ENCODE assay signal across 14 cellular contexts in the genomic region with DNA sequence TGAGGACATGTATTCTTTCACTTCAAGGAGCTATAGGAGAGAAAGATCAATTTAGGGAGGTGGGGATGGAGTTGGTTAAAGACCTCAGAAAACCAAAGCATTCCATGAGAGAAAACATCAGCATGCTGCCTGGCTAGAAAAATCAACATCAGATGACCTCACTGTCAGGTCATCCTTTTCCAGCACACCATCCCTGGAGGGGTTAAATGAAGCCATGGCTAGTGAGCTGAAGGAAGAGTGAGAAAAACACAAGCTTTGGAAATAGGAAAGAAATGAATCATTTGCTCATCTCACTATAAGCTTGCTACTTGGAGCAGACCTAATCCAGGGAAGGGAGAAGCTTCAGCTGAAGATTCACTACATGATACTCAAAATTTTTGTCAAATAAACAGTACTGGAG.
DNase-seq lines count a peak whose midpoint lies in the region; TF ChIP-seq lines count a peak whose summit lies in the region.
"Had no signal": no experiment of that assay in that cellular context is flagged by ENCODE, and none has a peak within 500 bp of the region (broad histone marks: within the 10 kb centered on the region; RNA-seq: fewer than 3 reads in every experiment).

No MANE protein-coding gene starts in this region.

- TF ChIP-seq CTCF in osteocyte (IDR thresholded peaks at IDR 0.05) = no peak

- H3K9me2 ChIP-seq in Karpas-422 (replicated peaks; ENCODE audit: insufficient read depth, low read length) = no peaks in the 10 kb centered on the region

- H2AFZ ChIP-seq in Karpas-422 (ENCODE audit: low read length) = no peak overlapping the region

- H3K36me3 ChIP-seq in NT2/D1 (ENCODE audit: insufficient read depth, insufficient read length, low read length) = peaks cover 28% of the 10 kb centered on the region
- no peaks in the 10 kb centered on the region for H3K36me3 ChIP-seq in Karpas-422 (ENCODE audit: insufficient read depth, low read length)

- H3K4me3 ChIP-seq in NT2/D1 (ENCODE audit: insufficient read length, low read depth) (no peak overlapping the region), Karpas-422 (ENCODE audit: low read length) (no peak overlapping the region)

- no peaks in the 10 kb centered on the region for H3K27me3 Mint-ChIP-seq in osteocyte (ENCODE audit: unreplicated experiment)
- H3K27me3 Mint-ChIP-seq: activated B cell treated with CpG ODN at 0.5 μM for 24 hours; naive thymus-derived CD8-positive, alpha-beta T cell had no signal

- H3K9me3 Mint-ChIP-seq in osteocyte (ENCODE audit: unreplicated experiment) = no peaks in the 10 kb centered on the region
- H3K9me3 Mint-ChIP-seq: activated B cell treated with CpG ODN at 0.5 μM for 24 hours; naive thymus-derived CD8-positive, alpha-beta T cell had no signal

- no peak overlapping the region for H3K4me2 ChIP-seq in Karpas-422 (ENCODE audit: low read depth, low read length, poor library complexity, severe bottlenecking)

- peaks cover 50% of the 10 kb centered on the region for H3K4me1 Mint-ChIP-seq in osteocyte (ENCODE audit: unreplicated experiment)
- H3K4me1 Mint-ChIP-seq: activated B cell treated with CpG ODN at 0.5 μM for 24 hours had no signal

- H3K9ac ChIP-seq in NT2/D1 (ENCODE audit: insufficient read length, low read depth) = no peak overlapping the region
- H3K9ac ChIP-seq in Karpas-422 (ENCODE audit: low read length) = no peak overlapping the region

- H3K27ac ChIP-seq in epithelial cell of prostate (peak overlapping the region; percentile 85), Karpas-422 (ENCODE audit: low read length) (no peak overlapping the region)
- H3K27ac ChIP-seq: HL-60 had no signal

- peaks cover 33% of the 10 kb centered on the region for H3K36me3 Mint-ChIP-seq in osteocyte (ENCODE audit: unreplicated experiment)

- H3K4me1 ChIP-seq in NT2/D1 (ENCODE audit: insufficient read depth, insufficient read length) = no peaks in the 10 kb centered on the region
- no peaks in the 10 kb centered on the region for H3K4me1 ChIP-seq in Karpas-422 (ENCODE audit: low read length)

- H4K20me1 ChIP-seq in Karpas-422 (ENCODE audit: insufficient read depth, low read depth, low read length) = no peaks in the 10 kb centered on the region

- H3K27ac Mint-ChIP-seq in osteocyte (ENCODE audit: unreplicated experiment) = peak overlapping the region; percentile 80
- H3K27ac Mint-ChIP-seq: activated B cell treated with CpG ODN at 0.5 μM for 24 hours had no signal

- H3K27me3 ChIP-seq in NT2/D1 (ENCODE audit: insufficient read depth, insufficient read length) (no peaks in the 10 kb centered on the region), Karpas-422 (ENCODE audit: low read length) (no peaks in the 10 kb centered on the region)

- no peaks in the 10 kb centered on the region for H3K9me3 ChIP-seq in NT2/D1 (ENCODE audit: insufficient read depth, low read length)
- H3K9me3 ChIP-seq in Karpas-422 (ENCODE audit: low read length) = no peaks in the 10 kb centered on the region

- H3K79me2 ChIP-seq in Karpas-422 (ENCODE audit: low read length) = no peaks in the 10 kb centered on the region

- DNase-seq in Daoy (ENCODE audit: low read depth) (peak; percentile 32), NT2/D1 (ENCODE audit: low read depth, low spot score) (peak; percentile 16), epithelial cell of prostate (ENCODE audit: low read depth, low spot score) (no peak), osteocyte (ENCODE audit: extremely low spot score, unreplicated experiment) (no peak), Karpas-422 (no peak), NCI-H2227 treated with DMSO at 0.1 percent for 48 hours (lab: John Stamatoyannopoulos, UW) (no peak), SW480 (ENCODE audit: low spot score) (no peak)
- DNase-seq in stimulated activated CD4-positive, alpha-beta T cell treated with anti-CD3 and anti-CD28 coated beads, Interleukin-2, amount 100 ng/mL, for 24 hours = no peak
- DNase-seq: activated B cell treated with CpG ODN at 0.5 μM for 24 hours; kidney; naive thymus-derived CD8-positive, alpha-beta T cell; NCI-H2107; substantia nigra had no signal

- no peak overlapping the region for H3K4me3 Mint-ChIP-seq in osteocyte (ENCODE audit: unreplicated experiment)
- H3K4me3 Mint-ChIP-seq: activated B cell treated with CpG ODN at 0.5 μM for 24 hours; naive thymus-derived CD8-positive, alpha-beta T cell had no signal

Comparison
In these comparisons a context has a peak if more than half of its experiments do, and no peak if none do; other contexts are left out.
1. DNase-seq: peak in Daoy (single experiment) and NT2/D1 (single experiment); none in epithelial cell of prostate (single experiment), osteocyte (single experiment), Karpas-422 (single experiment), stimulated activated CD4-positive, alpha-beta T cell treated with anti-CD3 and anti-CD28 coated beads, Interleukin-2, amount 100 ng/mL, for 24 hours (0 of 2), NCI-H2227 treated with DMSO at 0.1 percent for 48 hours (single experiment) and SW480 (single experiment).